Comparison of ENCODE assay signal across 17 cellular contexts in genomic region chr15:90421527-90421926, GRCh38. TPM values are rescaled to one million over a fixed set of nuclear protein-coding genes. Genes with fewer than 3 reads are reported as not detected.
A peak's percentile ranks its signal among the peaks of the same experiment; 100 is the strongest.
DNase-seq lines count a peak whose midpoint lies in the region; ATAC-seq, FAIRE-seq and TF ChIP-seq lines count a peak whose summit lies in the region.
"Had no signal": no experiment of that assay in that cellular context is flagged by ENCODE, and none has a peak within 500 bp of the region (broad histone marks: within the 10 kb centered on the region; RNA-seq: fewer than 3 reads in every experiment).

No MANE protein-coding gene starts in this region.

- H2BK12ac ChIP-seq in H1 (ENCODE audit: low read depth, low read length): no peak overlapping the region

- H4K8ac ChIP-seq in H1 (ENCODE audit: extremely low read depth, insufficient read depth, low read length): no peak overlapping the region

- H3K18ac ChIP-seq in H1 (ENCODE audit: extremely low read depth, low read length): no peak overlapping the region

- no peaks in the 10 kb centered on the region for H3K27me3 Mint-ChIP-seq in stimulated activated naive CD8-positive, alpha-beta T cell treated with anti-CD3 and anti-CD28 coated beads, Interleukin-15, Interleukin-2, amounts not matched to agents 100 ng/mL and 50 ng/mL, for 24 hours

- 94% methylated on average over 3 of the region's 3 CpGs; no CpG with 5 or more reads in 1 of the 2 experiments for WGBS in H1 (ENCODE audit: extremely low coverage in 1 of 2, insufficient coverage in 1 of 2, insufficient read length in 1 of 2, insufficient replicate concordance in 2 of 2, low coverage in 1 of 2, low lambda C conversion rate in 2 of 2, missing lambda C conversion rate in 1 of 2), 2 experiments

- H3K36me3 ChIP-seq in H1 (ENCODE audit: control insufficient read depth in 2 of 4, insufficient read depth in 4 of 4, low read length in 3 of 4) (no peaks in the 10 kb centered on the region), neutrophil (peaks cover 10% of the 10 kb centered on the region), BE2C (no peaks in the 10 kb centered on the region)
- H3K36me3 ChIP-seq: ascending aorta had no signal

- H3K23ac ChIP-seq in H1 (ENCODE audit: insufficient read length): no peak overlapping the region

- no peak for ATAC-seq in stimulated activated naive CD8-positive, alpha-beta T cell treated with anti-CD3 and anti-CD28 coated beads, Interleukin-15, Interleukin-2, amounts not matched to agents 100 U/mL and 50 U/mL, for 24 hours
- ATAC-seq in HG02884 (IDR thresholded peaks at IDR 0.05; ENCODE audit: unreplicated experiment): no peak

- peaks cover 88% of the 10 kb centered on the region for H3K4me1 Mint-ChIP-seq in stimulated activated naive CD8-positive, alpha-beta T cell treated with anti-CD3 and anti-CD28 coated beads, Interleukin-15, Interleukin-2, amounts not matched to agents 100 ng/mL and 50 ng/mL, for 24 hours (ENCODE audit: low read depth)

- no peak overlapping the region for H3K14ac ChIP-seq in H1 (ENCODE audit: insufficient read length)

- no peak for FAIRE-seq in H1 (lab: Jason Lieb, UNC)

- no peak for DNase-seq in stimulated activated naive CD8-positive, alpha-beta T cell treated with anti-CD3 and anti-CD28 coated beads, Interleukin-15, Interleukin-2, amounts not matched to agents 100 U/mL and 50 U/mL, for 24 hours
- DNase-seq in H1 (ENCODE audit: low read depth in 1 of 2, low spot score in 2 of 2) (no peak), NCI-H1930 (lab: John Stamatoyannopoulos, UW) (no peak), coronary artery (ENCODE audit: low spot score) (no peak), BE2C (no peak)
- DNase-seq: dermis blood vessel endothelial cell; H7; lower lobe of right lung; NCI-H1694 treated with DMSO at 0.1 percent for 48 hours; NCI-H524; stimulated activated naive CD4-positive, alpha-beta T cell; T-helper 1 cell had no signal

- H3K9me3 Mint-ChIP-seq in stimulated activated naive CD8-positive, alpha-beta T cell treated with anti-CD3 and anti-CD28 coated beads, Interleukin-15, Interleukin-2, amounts not matched to agents 100 ng/mL and 50 ng/mL, for 24 hours: no peaks in the 10 kb centered on the region

- no peaks in the 10 kb centered on the region for H3K23me2 ChIP-seq in H1 (ENCODE audit: low read depth, low read length)

- H3K36me3 Mint-ChIP-seq in stimulated activated naive CD8-positive, alpha-beta T cell treated with anti-CD3 and anti-CD28 coated beads, Interleukin-15, Interleukin-2, amounts not matched to agents 100 ng/mL and 50 ng/mL, for 24 hours (ENCODE audit: low read depth): peaks cover 21% of the 10 kb centered on the region

- no peak overlapping the region for H3K4ac ChIP-seq in H1 (replicated peaks; ENCODE audit: insufficient read length, low read depth, low read length)

- H3K9me3 ChIP-seq in H1 (ENCODE audit: insufficient read depth in 2 of 2, low read depth in 1 of 2, low read length in 1 of 2): no peaks in the 10 kb centered on the region
- H3K9me3 ChIP-seq in neutrophil: no peaks in the 10 kb centered on the region
- no peaks in the 10 kb centered on the region for H3K9me3 ChIP-seq in BE2C
- H3K9me3 ChIP-seq: ascending aorta, lower lobe of right lung had no signal

- H3K9ac ChIP-seq in H1 (replicated peaks in 1 of 4; ENCODE audit: extremely low read depth in 1 of 4, low read depth in 3 of 4, low read length in 3 of 4): no peak overlapping the region

- TF ChIP-seq POLR2A in H1 (IDR thresholded peaks at IDR 0.05; ENCODE audit: control extremely low read depth in 1 of 2, low read depth in 2 of 2, low read length in 2 of 2): no peak

- no peak overlapping the region for H2BK5ac ChIP-seq in H1 (ENCODE audit: low read depth, low read length)

- peak overlapping the region; percentile 68 for H3K27ac Mint-ChIP-seq in stimulated activated naive CD8-positive, alpha-beta T cell treated with anti-CD3 and anti-CD28 coated beads, Interleukin-15, Interleukin-2, amounts not matched to agents 100 ng/mL and 50 ng/mL, for 24 hours
- H3K27ac Mint-ChIP-seq: activated T-helper 1 cell treated with anti-CD3 and anti-CD28 coated beads, Interleukin-12 subunit alpha, Interleukin-12 subunit beta, Interleukin-2, Interleukin-4 antibody, amounts not matched to agents 30 ng/mL and 10 ng/mL and 1 ng/mL, durations not matched to agents 14 hours and 24 hours and 36 hours had no signal

- H3K4me3 ChIP-seq in H1 (ENCODE audit: extremely low read depth in 1 of 4, insufficient read depth in 2 of 4, low read depth in 3 of 4, low read length in 4 of 4) (no peak overlapping the region), neutrophil (ENCODE audit: low read depth in 1 of 2, low read length in 1 of 2) (no peak overlapping the region), coronary artery (no peak overlapping the region), BE2C (ENCODE audit: low read depth, low read length) (no peak overlapping the region)
- H3K4me3 ChIP-seq: ascending aorta, lower lobe of right lung had no signal

- no peak overlapping the region for H3K56ac ChIP-seq in H1 (replicated peaks; ENCODE audit: insufficient read length, low read depth, low read length)

- no peaks in the 10 kb centered on the region for H3K27me3 ChIP-seq in H1 (replicated peaks in 1 of 4; ENCODE audit: control insufficient read depth in 3 of 4, extremely low read depth in 1 of 4, insufficient read depth in 3 of 4, low read length in 3 of 4)
- H3K27me3 ChIP-seq in neutrophil: no peaks in the 10 kb centered on the region
- H3K27me3 ChIP-seq in BE2C: no peaks in the 10 kb centered on the region
- H3K27me3 ChIP-seq: ascending aorta had no signal

- no peak for TF ChIP-seq EP300 in H1 (IDR thresholded peaks at IDR 0.05; ENCODE audit: borderline replicate concordance in 1 of 2, low read depth in 2 of 2, low read length in 2 of 2)

- H3K4me2 ChIP-seq in H1 (ENCODE audit: insufficient read depth in 1 of 2, low read depth in 2 of 2, low read length in 2 of 2): no peak overlapping the region

- H3K4me3 Mint-ChIP-seq in stimulated activated naive CD8-positive, alpha-beta T cell treated with anti-CD3 and anti-CD28 coated beads, Interleukin-15, Interleukin-2, amounts not matched to agents 100 ng/mL and 50 ng/mL, for 24 hours: peak overlapping the region; percentile 35
- H3K4me3 Mint-ChIP-seq: activated T-helper 1 cell treated with anti-CD3 and anti-CD28 coated beads, Interleukin-12 subunit alpha, Interleukin-12 subunit beta, Interleukin-2, Interleukin-4 antibody, amounts not matched to agents 30 ng/mL and 10 ng/mL and 1 ng/mL, durations not matched to agents 14 hours and 24 hours and 36 hours had no signal

- no peak overlapping the region for H4K5ac ChIP-seq in H1 (ENCODE audit: insufficient read length, low read depth, low read length)

- H4K20me1 ChIP-seq in H1 (replicated peaks in 1 of 2; ENCODE audit: control insufficient read depth in 1 of 2, insufficient read depth in 2 of 2, low read length in 2 of 2): no peaks in the 10 kb centered on the region

- peaks cover 4 to 83% of the 10 kb centered on the region in 2 experiments; a peak in 3 of 4 replicates for H3K79me2 ChIP-seq in H1 (ENCODE audit: control insufficient read depth in 1 of 2, insufficient read depth in 2 of 2, low read length in 2 of 2)

- no peak overlapping the region for H2BK120ac ChIP-seq in H1 (replicated peaks; ENCODE audit: low read depth, low read length)

- no peak overlapping the region for H4K91ac ChIP-seq in H1 (replicated peaks; ENCODE audit: insufficient read length, low read length)

- no peak overlapping the region for H2AFZ ChIP-seq in H1 (ENCODE audit: low read length)

- H3K4me1 ChIP-seq in H1 (replicated peaks in 1 of 4; ENCODE audit: control insufficient read depth in 3 of 4, insufficient read depth in 4 of 4, low read length in 3 of 4): peaks cover 3 to 9% (median 6%) of the 10 kb centered on the region in 4 experiments; a peak in 6 of 7 replicates
- H3K4me1 ChIP-seq in neutrophil (ENCODE audit: control insufficient read depth in 1 of 2, insufficient read depth in 1 of 2, low read depth in 1 of 2, low read length in 1 of 2): peaks cover 7 to 27% of the 10 kb centered on the region in 2 experiments
- no peaks in the 10 kb centered on the region; the same call in 1 of the 2 replicates for H3K4me1 ChIP-seq in BE2C

- CTCF ChIA-PET in H1 (lab: Charles Lee; ENCODE audit: partially characterized antibody): interaction anchor here (0.7 to 1.9 kb wide), 5 partner anchors 27 to 120 kb away, joined by 3 to 9 read pairs (median 4); no protein-coding TSS in a partner anchor

- POLR2A ChIA-PET in H1 (lab: Charles Lee; ENCODE audit: partially characterized antibody): interaction anchor here (0.8 to 2.2 kb wide), 3 partner anchors 10 to 47 kb away, joined by 3 to 6 read pairs (median 3); no protein-coding TSS in a partner anchor

- 0 out of 2 replicates have a peak overlapping the region, but pooled peaks have one; percentile 81 for H2BK15ac ChIP-seq in H1 (ENCODE audit: low read length)

- no peak for TF ChIP-seq RAD21 in H1 (IDR thresholded peaks at IDR 0.05 in 1 of 2, conservative IDR thresholded peaks at IDR 0.05 in 1 of 2; ENCODE audit: low read depth in 2 of 2, low read length in 2 of 2)

- no peak for TF ChIP-seq CTCF in H1 (IDR thresholded peaks at IDR 0.05; ENCODE audit: control extremely low read depth in 1 of 3, insufficient read depth in 1 of 3, low read depth in 1 of 3, low read length in 3 of 3)
- TF ChIP-seq CTCF in neutrophil (IDR thresholded peaks at IDR 0.05): no peak
- no peak for TF ChIP-seq CTCF in coronary artery (IDR thresholded peaks at IDR 0.05)
- TF ChIP-seq CTCF in BE2C (IDR thresholded peaks at IDR 0.05; ENCODE audit: low read depth, low read length): no peak

- H3K79me1 ChIP-seq in H1 (ENCODE audit: low read depth, low read length): peaks cover 6% of the 10 kb centered on the region; the same call in 1 of the 2 replicates

- H2BK20ac ChIP-seq in H1 (ENCODE audit: low read length): no peak overlapping the region

- H2AK5ac ChIP-seq in H1 (ENCODE audit: low read depth, low read length): no peak overlapping the region

- no peak overlapping the region for H3K27ac ChIP-seq in H1 (ENCODE audit: low read depth, low read length)
- peak overlapping the region; percentile 1 for H3K27ac ChIP-seq in neutrophil
- peak overlapping the region in 1 of 2 donors; percentile 38 for H3K27ac ChIP-seq in coronary artery
- H3K27ac ChIP-seq: lower lobe of right lung had no signal

TF ChIP-seq in H1, 55 proteins besides CTCF, POLR2A, EP300 and RAD21 (continues in another document):
- TF ChIP-seq EZH2 (IDR thresholded peaks at IDR 0.05; ENCODE audit: low read depth, low read length, severe bottlenecking): no peak

RNA-seq across cellular contexts. Expression of gene IQGAP1, which starts 33.5 kb away (rescaled TPM):
- total RNA-seq in H1 (2021; fragmentation: NEBNext Ultra II Directional; extraction: Animal tissue kit (Norgen Biotek cat#: 25700)): 133 and 138 TPM in 2 replicates
- polyA plus RNA-seq in H1 (2011; rRNA removed): 34.8 and 56.0 TPM in 2 replicates
- 42.1 TPM for polyA plus RNA-seq in H1 (2011; cell fraction: cytosol; rRNA removed)
- 187 TPM for polyA plus RNA-seq in H1 (2011; cell fraction: nucleus; rRNA removed)
- 71.3 to 118 TPM (median 79.1 TPM) in 4 replicates for polyA plus RNA-seq in H1 (2012, experiment 1 of 2)
- 4.1 TPM for polyA plus RNA-seq in H1 (2012, experiment 2 of 2)
- polyA plus RNA-seq in H1 (2013, experiment 1 of 2): 301 TPM
- 289 TPM for polyA plus RNA-seq in H1 (2013, experiment 2 of 2)
- polyA minus RNA-seq in H1 (2011; rRNA and poly(A)+ RNA removed): 158 and 190 TPM in 2 replicates
- polyA minus RNA-seq in H1 (2011; cell fraction: cytosol; rRNA and poly(A)+ RNA removed): 60.2 TPM
- polyA minus RNA-seq in H1 (2011; cell fraction: nucleus; rRNA and poly(A)+ RNA removed): 350 TPM
- 20.1 TPM for polyA plus RNA-seq in BE2C (2012; ENCODE audit: insufficient read depth, insufficient read length, low read depth)
